ENCODE assay signal across 9 cellular contexts in genomic region chr1:5994713-5995621, GRCh38. TPM values are rescaled to one million over a fixed set of nuclear protein-coding genes. Genes with fewer than 3 reads are reported as not detected.
DNase-seq lines count a peak whose midpoint lies in the region; ATAC-seq, FAIRE-seq and TF ChIP-seq lines count a peak whose summit lies in the region.
"Had no signal": no experiment of that assay in that cellular context is flagged by ENCODE, and none has a peak within 500 bp of the region (broad histone marks: within the 10 kb centered on the region; RNA-seq: fewer than 3 reads in every experiment).

No MANE protein-coding gene starts in this region.

- no peaks in the 10 kb centered on the region for H3K9me3 Mint-ChIP-seq in osteocyte (ENCODE audit: unreplicated experiment)

- H3K4me1 ChIP-seq in K562 (replicated peaks in 1 of 2; ENCODE audit: control insufficient read depth in 2 of 2, insufficient read depth in 2 of 2, low read length in 2 of 2) (peaks cover 18 to 62% of the 10 kb centered on the region in 2 experiments; a peak in 4 of 5 replicates), spleen (peaks cover 19 to 69% (median 51%) of the 10 kb centered on the region in 6 donors), testis (peaks cover 16% of the 10 kb centered on the region)

- peaks cover 19% of the 10 kb centered on the region; the same call in 2 of the 3 replicates for H3K36me3 ChIP-seq in K562 (ENCODE audit: control insufficient read depth, insufficient read depth, low read length)
- H3K36me3 ChIP-seq in spleen = peaks cover 0 to 40% (median 5%) of the 10 kb centered on the region in 6 donors
- no peaks in the 10 kb centered on the region for H3K36me3 ChIP-seq in testis (ENCODE audit: low read depth, missing control alignments)

- no peak for FAIRE-seq in K562 (lab: Jason Lieb, UNC)
- FAIRE-seq: HTR-8/SVneo had no signal

- peaks cover 37% of the 10 kb centered on the region for H3K79me2 ChIP-seq in K562 (ENCODE audit: control insufficient read depth, insufficient read depth, low read length)

- peaks cover 13% of the 10 kb centered on the region for H4K20me1 ChIP-seq in K562 (replicated peaks; ENCODE audit: control insufficient read depth, insufficient read depth, low read length)

- no peaks in the 10 kb centered on the region for H3K27me3 Mint-ChIP-seq in osteocyte (ENCODE audit: unreplicated experiment)

- no peaks in the 10 kb centered on the region for H3K9me3 ChIP-seq in K562 (replicated peaks; ENCODE audit: control insufficient read depth, insufficient read depth, low read depth, low read length)
- H3K9me3 ChIP-seq in spleen = no peaks in the 10 kb centered on the region
- H3K9me3 ChIP-seq in testis = no peaks in the 10 kb centered on the region

- TF ChIP-seq CTCF in GM10248 (IDR thresholded peaks at IDR 0.05; ENCODE audit: control extremely low read depth, extremely low read depth, low read depth, missing control alignments) = no peak
- TF ChIP-seq CTCF in K562 (IDR thresholded peaks at IDR 0.05 in 2 of 3, conservative IDR thresholded peaks at IDR 0.05 in 1 of 3; ENCODE audit: insufficient read depth in 2 of 3, low read depth in 1 of 3, low read length in 3 of 3) = 0 out of 6 replicates have a peak, but pooled peaks of 1 of the 3 experiments have one; percentile 35
- peak in 1 of 11 experiments; percentile 9 for TF ChIP-seq CTCF in spleen (IDR thresholded peaks at IDR 0.05 in 8 of 11, conservative IDR thresholded peaks at IDR 0.05 in 3 of 11)
- TF ChIP-seq CTCF in osteocyte (IDR thresholded peaks at IDR 0.05) = no peak
- TF ChIP-seq CTCF in testis (IDR thresholded peaks at IDR 0.05) = no peak

- DNase-seq in GM10248 (ENCODE audit: extremely low spot score) (peak; percentile 52), UCSD-AML1 (lab: John Stamatoyannopoulos, UW; ENCODE audit: unreplicated experiment) (peak; percentile 68), K562 (ENCODE audit: extremely low read depth in 1 of 4, low spot score in 3 of 4) (no peak), spleen (peak; percentile 90), osteocyte (ENCODE audit: extremely low spot score, unreplicated experiment) (no peak), NOMO-1 treated with DMSO at 0.1 percent for 48 hours (lab: John Stamatoyannopoulos, UW; ENCODE audit: unreplicated experiment) (no peak), testis (no peak)

- BruUV-seq in K562 (replicated peaks; lab: Mats Ljungman, UMichigan) = no TSS peak

- no peaks in the 10 kb centered on the region for H3K27me3 ChIP-seq in K562 (ENCODE audit: control insufficient read depth in 2 of 2, insufficient read depth in 2 of 2, low read length in 2 of 2)
- no peaks in the 10 kb centered on the region for H3K27me3 ChIP-seq in spleen (replicated peaks in 1 of 7)
- no peaks in the 10 kb centered on the region for H3K27me3 ChIP-seq in testis

- in situ Hi-C loops in K562 (cut with MboI) = no loop called here

- WGBS in K562 (ENCODE audit: insufficient coverage, low coverage, missing lambda C conversion rate) = 86% methylated on average over 29 of the region's 29 CpGs
- 42 to 77% (median 64%) methylated on average over 10 to 29 of the region's 29 CpGs for WGBS in spleen, 5 donors
- WGBS in testis, 2 donors = 86 to 89% methylated on average over 22 to 29 of the region's 29 CpGs

- H2AFZ ChIP-seq in K562 (ENCODE audit: low read depth, low read length) = no peak overlapping the region

- intact Hi-C loops in K562 (cut with micrococcal nuclease) (loop anchor here (5.0 kb wide), 1 partner anchor 78 kb away; no protein-coding TSS in a partner anchor), spleen (cut with DNase I; ENCODE audit: low total_unique reads) (loop anchor here (5.0 kb wide), 1 partner anchor 32 kb away; no protein-coding TSS in a partner anchor), testis (cut with DNase I; ENCODE audit: low total_unique reads) (no loop called here)

- no peak overlapping the region for H3K27ac Mint-ChIP-seq in osteocyte (ENCODE audit: unreplicated experiment)

- no peak for TF ChIP-seq RAD21 in K562 (CRISPR knock-in tag; conservative IDR thresholded peaks at IDR 0.05 in 1 of 2, IDR thresholded peaks at IDR 0.05 in 1 of 2)

- no peak overlapping the region for H3K4me3 ChIP-seq in K562
- peak overlapping the region in 7 of 8 donors; percentile 15 to 98 (median 80) for H3K4me3 ChIP-seq in spleen
- no peak overlapping the region for H3K4me3 ChIP-seq in testis

- H3K36me3 Mint-ChIP-seq in osteocyte (ENCODE audit: unreplicated experiment) = no peaks in the 10 kb centered on the region

- peaks cover 14% of the 10 kb centered on the region for H3K9me1 ChIP-seq in K562 (ENCODE audit: control insufficient read depth, insufficient read depth, low read length)

- peak overlapping the region in 1 of 2 experiments; percentile 91; a peak in 2 of 4 replicates for H3K9ac ChIP-seq in K562 (ENCODE audit: insufficient read depth in 1 of 2, low read depth in 2 of 2, low read length in 2 of 2)

- ATAC-seq in K562 (no peak), GM21786 (IDR thresholded peaks at IDR 0.05; ENCODE audit: unreplicated experiment) (no peak)

- POLR2A ChIA-PET in GM10248 (lab: Yijun Ruan, JAX) = no interaction called here
- POLR2A ChIA-PET in K562 (lab: Yijun Ruan, JAX) = interaction anchor here (0.7 to 1.4 kb wide), 2 partner anchors 21 to 228 kb away, joined by 3 to 4 read pairs; no protein-coding TSS in a partner anchor

- no peak for TF ChIP-seq EP300 in K562 (IDR thresholded peaks at IDR 0.05; ENCODE audit: low read length)

- no peak overlapping the region for H3K27ac ChIP-seq in K562 (ENCODE audit: extremely low read depth, low read depth, low read length)
- peak overlapping the region; percentile 15 to 98 (median 92) for H3K27ac ChIP-seq in spleen
- no peak overlapping the region for H3K27ac ChIP-seq in testis

- TF ChIP-seq POLR2A in K562 (conservative IDR thresholded peaks at IDR 0.05) = no peak
- no peak for TF ChIP-seq POLR2A in spleen (IDR thresholded peaks at IDR 0.05)
- no peak for TF ChIP-seq POLR2A in testis (IDR thresholded peaks at IDR 0.05)

- H3K4me2 ChIP-seq in K562 (ENCODE audit: insufficient read depth, low read length) = peak overlapping the region; percentile 91; the same call in 1 of the 2 replicates

- peaks cover 18% of the 10 kb centered on the region for H3K4me1 Mint-ChIP-seq in osteocyte (ENCODE audit: unreplicated experiment)

- H3K4me3 Mint-ChIP-seq in osteocyte (ENCODE audit: unreplicated experiment) = no peak overlapping the region

- CTCF ChIA-PET in GM10248 (lab: Yijun Ruan, JAX) (interaction anchor here (1.0 to 1.3 kb wide), 2 partner anchors 14 to 47 kb away, joined by 3 read pairs; no protein-coding TSS in a partner anchor), K562 (lab: Yijun Ruan, JAX; ENCODE audit: low intra/inter-chr PET ratio) (no interaction called here)

TF ChIP-seq in K562, 482 proteins besides CTCF, POLR2A, EP300 and RAD21 (continues in another document):
- TF ChIP-seq ZNF384 (IDR thresholded peaks at IDR 0.05; ENCODE audit: low read depth, low read length) = no peak

RNA-seq across cellular contexts. Expression of gene NPHP4, which starts 2.7 kb away (rescaled TPM):
- 82.6 and 164 TPM in 2 replicates for total RNA-seq in K562 (2011; cell fraction: chromatin; rRNA removed; ENCODE audit: low replicate concordance)
- 73.7 and 83.2 TPM in 2 replicates for total RNA-seq in K562 (2011; cell fraction: nucleolus; rRNA removed)
- total RNA-seq in K562 (2011; cell fraction: nucleoplasm; rRNA removed) = 59.2 and 65.8 TPM in 2 replicates
- total RNA-seq in K562 (2014; rRNA removed) (10.5 and 11.0 TPM in 2 replicates), K562 (2014; rRNA removed; fragmentation: Illumina TruSeq; extraction: Trizol) (3.3 and 4.8 TPM in 2 replicates), K562 (2015; rRNA removed; fragmentation: Illumina TruSeq; extraction: Trizol) (6.2 and 6.9 TPM in 2 replicates), K562 (2021) (23.3 and 26.2 TPM in 2 replicates), spleen (10 to 100 TPM in 5 of 7 donors, 1 to 10 TPM in 2; 8.4 to 17.5 (median 10.9) TPM), osteocyte (11.1 and 12.8 TPM in 2 replicates), testis (10 to 100 TPM; 49.4 to 65.9 TPM)
- polyA plus RNA-seq in K562 (2011; rRNA removed) (6.7 and 9.8 TPM in 2 replicates), K562 (2014; fragmentation: Illumina TruSeq; extraction: Trizol) (9.6 and 10.4 TPM in 2 replicates), K562 (2014; fragmentation: Nextera tagmentation; extraction: Ambion mirVana) (under 1 TPM; 0.52 to 0.77 TPM), K562 (2014; rRNA removed) (13.9 and 15.3 TPM in 2 replicates), spleen (1 to 10 TPM; 1.2 to 3.4 (median 2.6) TPM), testis (ENCODE audit: insufficient read depth, low read depth, low replicate concordance) (26.3 TPM)
- polyA plus RNA-seq in K562 (2011; cell fraction: cytosol; rRNA removed) = 4.6 and 7.6 TPM in 2 replicates
- polyA plus RNA-seq in K562 (2011; cell fraction: nucleus; rRNA removed) = 71.9 and 106 TPM in 2 replicates
- 12.4 and 19.3 TPM in 2 replicates for polyA plus RNA-seq in K562 (2012)
- 7.0 and 7.9 TPM in 2 replicates for polyA minus RNA-seq in K562 (2011; rRNA and poly(A)+ RNA removed)
- 10.7 and 12.6 TPM in 2 replicates for polyA minus RNA-seq in K562 (2011; cell fraction: cytosol; rRNA and poly(A)+ RNA removed)
- polyA minus RNA-seq in K562 (2011; cell fraction: nucleus; rRNA and poly(A)+ RNA removed) = 31.6 and 34.4 TPM in 2 replicates

RNA-seq across cellular contexts. Expression of gene KCNAB2, which starts 50.7 kb away (rescaled TPM):
- 23.9 and 48.7 TPM in 2 replicates for total RNA-seq in K562 (2011; cell fraction: chromatin; rRNA removed; ENCODE audit: low replicate concordance)
- total RNA-seq in K562 (2011; cell fraction: nucleolus; rRNA removed) = 31.2 and 38.0 TPM in 2 replicates
- 23.7 and 24.4 TPM in 2 replicates for total RNA-seq in K562 (2011; cell fraction: nucleoplasm; rRNA removed)
- 4.0 and 11.1 TPM in 2 replicates for total RNA-seq in K562 (2014; rRNA removed)
- 7.1 and 7.2 TPM in 2 replicates for total RNA-seq in K562 (2014; rRNA removed; fragmentation: Illumina TruSeq; extraction: Trizol)
- 6.1 and 6.4 TPM in 2 replicates for total RNA-seq in K562 (2015; rRNA removed; fragmentation: Illumina TruSeq; extraction: Trizol)
- 14.7 and 15.8 TPM in 2 replicates for total RNA-seq in K562 (2021)
- polyA plus RNA-seq in K562 (2011; rRNA removed) = 5.8 and 7.4 TPM in 2 replicates
- 3.5 and 7.3 TPM in 2 replicates for polyA plus RNA-seq in K562 (2011; cell fraction: cytosol; rRNA removed)
- 19.8 and 26.0 TPM in 2 replicates for polyA plus RNA-seq in K562 (2011; cell fraction: nucleus; rRNA removed)
- polyA plus RNA-seq in K562 (2012) = 11.8 and 15.5 TPM in 2 replicates
- polyA plus RNA-seq in K562 (2014; fragmentation: Illumina TruSeq; extraction: Trizol) = 8.1 and 8.2 TPM in 2 replicates
- polyA plus RNA-seq in K562 (2014; fragmentation: Nextera tagmentation; extraction: Ambion mirVana) = 1 to 10 TPM; 1.8 to 2.4 TPM
- 8.3 and 10.8 TPM in 2 replicates for polyA plus RNA-seq in K562 (2014; rRNA removed)
- 2.0 and 5.5 TPM in 2 replicates for polyA minus RNA-seq in K562 (2011; rRNA and poly(A)+ RNA removed)
- 3.7 and 4.5 TPM in 2 replicates for polyA minus RNA-seq in K562 (2011; cell fraction: cytosol; rRNA and poly(A)+ RNA removed)
- polyA minus RNA-seq in K562 (2011; cell fraction: nucleus; rRNA and poly(A)+ RNA removed) = 13.6 and 16.0 TPM in 2 replicates
- 100 to 1,000 TPM in 4 of 7 donors, 10 to 100 TPM in 3; 80.3 to 135 (median 109) TPM for total RNA-seq in spleen
- 10 to 100 TPM; 23.2 to 51.5 (median 23.9) TPM for polyA plus RNA-seq in spleen
- total RNA-seq in osteocyte = 9.3 and 10.4 TPM in 2 replicates
- total RNA-seq in testis = 1 to 10 TPM; 9.0 to 9.3 TPM
- 9.8 TPM for polyA plus RNA-seq in testis (ENCODE audit: insufficient read depth, low read depth, low replicate concordance)

Comparison
In these comparisons a context has a peak if more than half of its experiments do, and no peak if none do; other contexts are left out.
1. DNase-seq: peak in GM10248 (single experiment), UCSD-AML1 (single experiment) and spleen (single experiment); none in K562 (0 of 4), osteocyte (single experiment), NOMO-1 treated with DMSO at 0.1 percent for 48 hours (single experiment) and testis (single experiment).
2. H3K27ac ChIP-seq: peak in spleen (8 of 8); none in K562 (single experiment) and testis (0 of 2).
3. H3K4me3 ChIP-seq: peak in spleen (7 of 8); none in K562 (single experiment) and testis (0 of 2).